In genomic region chr6:103080497-103080896, GRCh38 we compare ENCODE assay signal across 16 cellular contexts.
A peak's percentile ranks its signal among the peaks of the same experiment; 100 is the strongest.
DNase-seq lines count a peak whose midpoint lies in the region; ATAC-seq and TF ChIP-seq lines count a peak whose summit lies in the region.
"Had no signal": no experiment of that assay in that cellular context is flagged by ENCODE, and none has a peak within 500 bp of the region (broad histone marks: within the 10 kb centered on the region; RNA-seq: fewer than 3 reads in every experiment).

No MANE protein-coding gene starts in this region.

- no peak overlapping the region for H3K9ac ChIP-seq in OCI-LY1 (ENCODE audit: low read length)

- no peaks in the 10 kb centered on the region for H4K20me1 ChIP-seq in OCI-LY1 (ENCODE audit: insufficient read depth, low read length)

- CTCF ChIA-PET in activated CD4-positive, alpha-beta memory T cell treated with anti-CD3 and anti-CD28 coated beads, Interleukin-2, amount 10 ng/mL, durations not matched to agents 7 days and 5 days (lab: Charles Lee), result no interaction called here

- H3K79me2 ChIP-seq in OCI-LY1 (ENCODE audit: insufficient read depth, low read length), result no peaks in the 10 kb centered on the region

- no peak overlapping the region for H3K4me2 ChIP-seq in OCI-LY1 (ENCODE audit: low read length)
- H3K4me2 ChIP-seq: GM23338 had no signal

- peak overlapping the region; percentile 100 for H3K27ac Mint-ChIP-seq in glutamatergic neuron (ENCODE audit: unreplicated experiment)
- H3K27ac Mint-ChIP-seq in activated CD4-positive, alpha-beta memory T cell treated with anti-CD3 and anti-CD28 coated beads, Interleukin-2, amount 10 ng/mL, durations not matched to agents 7 days and 5 days, result no peak overlapping the region
- H3K27ac Mint-ChIP-seq: CD4-positive, alpha-beta memory T cell; GM23338; H9 had no signal

- H2AFZ ChIP-seq in OCI-LY1 (ENCODE audit: low read length), result no peak overlapping the region
- H2AFZ ChIP-seq: GM23338 had no signal

- TF ChIP-seq CTCF in OCI-LY1 (IDR thresholded peaks at IDR 0.05; ENCODE audit: low read length), result no peak
- TF ChIP-seq CTCF in glutamatergic neuron (IDR thresholded peaks at IDR 0.05; ENCODE audit: partially characterized antibody, unreplicated experiment), result no peak
- TF ChIP-seq CTCF in upper lobe of right lung (IDR thresholded peaks at IDR 0.05), result no peak

- no peaks in the 10 kb centered on the region for H3F3A ChIP-seq in OCI-LY1 (ENCODE audit: insufficient read depth, low read length)

- peaks cover 8% of the 10 kb centered on the region for H3K36me3 Mint-ChIP-seq in glutamatergic neuron (ENCODE audit: unreplicated experiment)
- no peaks in the 10 kb centered on the region for H3K36me3 Mint-ChIP-seq in activated CD4-positive, alpha-beta memory T cell treated with anti-CD3 and anti-CD28 coated beads, Interleukin-2, amount 10 ng/mL, durations not matched to agents 7 days and 5 days (ENCODE audit: low read depth)
- H3K36me3 Mint-ChIP-seq: CD4-positive, alpha-beta memory T cell had no signal

- peaks cover 20% of the 10 kb centered on the region for H3K4me1 Mint-ChIP-seq in glutamatergic neuron (ENCODE audit: low read depth, unreplicated experiment)
- no peaks in the 10 kb centered on the region for H3K4me1 Mint-ChIP-seq in activated CD4-positive, alpha-beta memory T cell treated with anti-CD3 and anti-CD28 coated beads, Interleukin-2, amount 10 ng/mL, durations not matched to agents 7 days and 5 days
- H3K4me1 Mint-ChIP-seq: CD4-positive, alpha-beta memory T cell; GM23338; H9 had no signal

- peaks cover 11% of the 10 kb centered on the region for H3K9me3 Mint-ChIP-seq in glutamatergic neuron (ENCODE audit: unreplicated experiment)
- peaks cover 9% of the 10 kb centered on the region for H3K9me3 Mint-ChIP-seq in activated CD4-positive, alpha-beta memory T cell treated with anti-CD3 and anti-CD28 coated beads, Interleukin-2, amount 10 ng/mL, durations not matched to agents 7 days and 5 days
- H3K9me3 Mint-ChIP-seq: GM23338, H9 had no signal

- no peak for DNase-seq in glutamatergic neuron
- DNase-seq in upper lobe of right lung, result no peak
- DNase-seq in NCI-H1105 (lab: John Stamatoyannopoulos, UW), result no peak
- DNase-seq in MV-4-11 (lab: John Stamatoyannopoulos, UW), result no peak
- no peak for DNase-seq in activated CD4-positive, alpha-beta memory T cell treated with anti-CD3 and anti-CD28 coated beads, Interleukin-2, amount 10 ng/mL, durations not matched to agents 7 days and 5 days
- DNase-seq: C1 segment of cervical spinal cord; Calu3; CD4-positive, alpha-beta memory T cell; COR-L47; DMS53; DMS79 treated with DMSO at 0.1 percent for 48 hours; GF-D8; H9 had no signal

- POLR2A ChIA-PET in activated CD4-positive, alpha-beta memory T cell treated with anti-CD3 and anti-CD28 coated beads, Interleukin-2, amount 10 ng/mL, durations not matched to agents 7 days and 5 days (lab: Charles Lee), result no interaction called here

- H3K4me1 ChIP-seq in OCI-LY1 (ENCODE audit: insufficient read depth, low read length, severe bottlenecking) (peaks cover 37% of the 10 kb centered on the region), upper lobe of right lung (no peaks in the 10 kb centered on the region)

- H3K9me2 ChIP-seq in OCI-LY1 (ENCODE audit: low read depth, low read length), result no peaks in the 10 kb centered on the region

- peak; percentile 66 for ATAC-seq in upper lobe of right lung
- ATAC-seq: GM23338, HCT116 had no signal

- H3K9me3 ChIP-seq in OCI-LY1 (ENCODE audit: low read length) (no peaks in the 10 kb centered on the region), upper lobe of right lung (no peaks in the 10 kb centered on the region)

- H3K27me3 ChIP-seq in OCI-LY1 (ENCODE audit: insufficient read depth, low read length), result no peaks in the 10 kb centered on the region
- H3K27me3 ChIP-seq in upper lobe of right lung, result no peaks in the 10 kb centered on the region

- intact Hi-C loops in upper lobe of right lung (cut with DNase I), result no loop called here

- peak overlapping the region; percentile 82 for H3K27ac ChIP-seq in OCI-LY1 (ENCODE audit: low read depth, low read length, poor library complexity, severe bottlenecking)
- H3K27ac ChIP-seq in upper lobe of right lung, result no peak overlapping the region

- H3K4me3 Mint-ChIP-seq in glutamatergic neuron (ENCODE audit: unreplicated experiment), result no peak overlapping the region
- no peak overlapping the region for H3K4me3 Mint-ChIP-seq in activated CD4-positive, alpha-beta memory T cell treated with anti-CD3 and anti-CD28 coated beads, Interleukin-2, amount 10 ng/mL, durations not matched to agents 7 days and 5 days
- H3K4me3 Mint-ChIP-seq: CD4-positive, alpha-beta memory T cell; GM23338; H9 had no signal

- H3K4me3 ChIP-seq in OCI-LY1 (ENCODE audit: low read depth, low read length, poor library complexity, severe bottlenecking), result no peak overlapping the region
- H3K4me3 ChIP-seq in upper lobe of right lung, result no peak overlapping the region
- H3K4me3 ChIP-seq: GM23338 had no signal

- H3K27me3 Mint-ChIP-seq in glutamatergic neuron (ENCODE audit: unreplicated experiment), result peaks cover 13% of the 10 kb centered on the region
- H3K27me3 Mint-ChIP-seq in activated CD4-positive, alpha-beta memory T cell treated with anti-CD3 and anti-CD28 coated beads, Interleukin-2, amount 10 ng/mL, durations not matched to agents 7 days and 5 days, result no peaks in the 10 kb centered on the region
- H3K27me3 Mint-ChIP-seq: CD4-positive, alpha-beta memory T cell had no signal

- H3K36me3 ChIP-seq in OCI-LY1 (ENCODE audit: insufficient read depth, low read length) (no peaks in the 10 kb centered on the region), upper lobe of right lung (no peaks in the 10 kb centered on the region)
